In genomic region chr7:33933611-33934281, GRCh38 we compare ENCODE assay signal across 10 cellular contexts. TPM values are rescaled to one million over a fixed set of nuclear protein-coding genes. Genes with fewer than 3 reads are reported as not detected.
A peak's percentile ranks its signal among the peaks of the same experiment; 100 is the strongest.
DNase-seq lines count a peak whose midpoint lies in the region; ATAC-seq and TF ChIP-seq lines count a peak whose summit lies in the region.
"Had no signal": no experiment of that assay in that cellular context is flagged by ENCODE, and none has a peak within 500 bp of the region (broad histone marks: within the 10 kb centered on the region; RNA-seq: fewer than 3 reads in every experiment).

No MANE protein-coding gene starts in this region.

- CTCF ChIA-PET in Panc1 (lab: Charles Lee), result interaction anchor here (0.6 to 1.4 kb wide), 4 partner anchors 11 to 750 kb away, joined by 3 to 13 read pairs (median 5); no protein-coding TSS in a partner anchor

- H3K4me3 ChIP-seq in Panc1 (ENCODE audit: low read depth in 2 of 2, low read length in 2 of 2), result no peak overlapping the region
- H3K4me3 ChIP-seq in epithelial cell of esophagus (ENCODE audit: low read length), result no peak overlapping the region
- no peak overlapping the region for H3K4me3 ChIP-seq in psoas muscle
- no peak overlapping the region for H3K4me3 ChIP-seq in colonic mucosa

- H3K9me3 Mint-ChIP-seq in progenitor cell of endocrine pancreas (ENCODE audit: low read depth), result no peaks in the 10 kb centered on the region
- H3K9me3 Mint-ChIP-seq: activated B cell treated with CpG ODN at 0.5 μM for 24 hours, mesothelial cell of epicardium had no signal

- intact Hi-C loops in Panc1 (cut with micrococcal nuclease; ENCODE audit: unreplicated experiment), result loop anchor here (1.0 to 5.0 kb wide), 3 partner anchors 176 to 749 kb away; no protein-coding TSS in a partner anchor
- intact Hi-C loops in psoas muscle (cut with DNase I), result loop anchor here (2.0 to 10.0 kb wide), 4 partner anchors 177 to 749 kb away; no protein-coding TSS in a partner anchor
- intact Hi-C loops in colonic mucosa (cut with DNase I), result loop anchor here (10.0 kb wide), 2 partner anchors 179 to 749 kb away; no protein-coding TSS in a partner anchor

- no peak for TF ChIP-seq CTCF in Panc1 (IDR thresholded peaks at IDR 0.05)
- no peak for TF ChIP-seq CTCF in epithelial cell of esophagus (IDR thresholded peaks at IDR 0.05; ENCODE audit: insufficient read depth, low read depth, low read length, missing control alignments)
- no peak for TF ChIP-seq CTCF in psoas muscle (IDR thresholded peaks at IDR 0.05)
- no peak for TF ChIP-seq CTCF in colonic mucosa (IDR thresholded peaks at IDR 0.05)
- TF ChIP-seq CTCF in progenitor cell of endocrine pancreas (IDR thresholded peaks at IDR 0.05; ENCODE audit: unreplicated experiment), result no peak

- 63 to 81% (median 66%) methylated on average over 4 of the region's 4 CpGs for WGBS in psoas muscle, 3 donors

- DNase-seq in EH (ENCODE audit: low read depth) (peak; percentile 95), Panc1 (ENCODE audit: low read depth, low spot score) (peak; percentile 70), epithelial cell of esophagus (ENCODE audit: low read depth) (peak; percentile 93), psoas muscle (no peak), OCI-M2 (lab: John Stamatoyannopoulos, UW; ENCODE audit: unreplicated experiment) (no peak), colonic mucosa (no peak), progenitor cell of endocrine pancreas (ENCODE audit: low spot score, unreplicated experiment) (no peak)

- no peak overlapping the region for H3K9ac ChIP-seq in colonic mucosa (ENCODE audit: low read depth in 2 of 2, low read length in 2 of 2)

- H3K4me1 ChIP-seq in Panc1 (ENCODE audit: control insufficient read depth, insufficient read depth, low read length), result no peaks in the 10 kb centered on the region; the same call in 1 of the 2 replicates
- peaks cover 11% of the 10 kb centered on the region for H3K4me1 ChIP-seq in psoas muscle
- no peaks in the 10 kb centered on the region for H3K4me1 ChIP-seq in colonic mucosa

- H3K4me3 Mint-ChIP-seq in progenitor cell of endocrine pancreas (ENCODE audit: low read depth), result no peak overlapping the region
- H3K4me3 Mint-ChIP-seq: activated B cell treated with CpG ODN at 0.5 μM for 24 hours, mesothelial cell of epicardium had no signal

- no TSS peak for BruUV-seq in Panc1 (replicated peaks; lab: Mats Ljungman, UMichigan)

- no peaks in the 10 kb centered on the region for H3K9me3 ChIP-seq in Panc1 (ENCODE audit: control insufficient read depth, insufficient read depth, low read depth, low read length)
- H3K9me3 ChIP-seq in psoas muscle, result no peaks in the 10 kb centered on the region
- no peaks in the 10 kb centered on the region for H3K9me3 ChIP-seq in colonic mucosa

- no peaks in the 10 kb centered on the region for H3K4me1 Mint-ChIP-seq in progenitor cell of endocrine pancreas (ENCODE audit: low read depth)
- H3K4me1 Mint-ChIP-seq: activated B cell treated with CpG ODN at 0.5 μM for 24 hours had no signal

- ATAC-seq in Panc1, result no peak
- peak; percentile 41 to 61 (median 50) for ATAC-seq in psoas muscle
- no peak for ATAC-seq in GM19463 (IDR thresholded peaks at IDR 0.05; ENCODE audit: unreplicated experiment)

- H3K36me3 Mint-ChIP-seq in progenitor cell of endocrine pancreas (ENCODE audit: insufficient read depth), result no peaks in the 10 kb centered on the region
- H3K36me3 Mint-ChIP-seq: mesothelial cell of epicardium had no signal

- peaks cover 51% of the 10 kb centered on the region for H3K27me3 Mint-ChIP-seq in progenitor cell of endocrine pancreas

- no peak overlapping the region for H3K27ac Mint-ChIP-seq in progenitor cell of endocrine pancreas
- H3K27ac Mint-ChIP-seq: activated B cell treated with CpG ODN at 0.5 μM for 24 hours, mesothelial cell of epicardium had no signal

- POLR2A ChIA-PET in Panc1 (lab: Charles Lee), result no interaction called here

- H3K27ac ChIP-seq in Panc1 (ENCODE audit: low read length) (no peak overlapping the region), psoas muscle (no peak overlapping the region), colonic mucosa (no peak overlapping the region)

- H3K27me3 ChIP-seq in Panc1 (ENCODE audit: control insufficient read depth, insufficient read depth, low read length) (peaks cover 12% of the 10 kb centered on the region), psoas muscle (ENCODE audit: insufficient read depth in 3 of 3, low read length in 2 of 3) (no peaks in the 10 kb centered on the region), colonic mucosa (no peaks in the 10 kb centered on the region)

- in situ Hi-C loops in Panc1 (cut with HindIII; ENCODE audit: low pct_unique_long_range_greater_than_20kb, low sequenced_read_pairs), result no loop called here

- no peaks in the 10 kb centered on the region for H3K36me3 ChIP-seq in Panc1 (ENCODE audit: control insufficient read depth, insufficient read depth, low read length)
- no peaks in the 10 kb centered on the region for H3K36me3 ChIP-seq in psoas muscle (ENCODE audit: insufficient read depth in 1 of 2, low read depth in 1 of 2)
- no peaks in the 10 kb centered on the region for H3K36me3 ChIP-seq in colonic mucosa

RNA-seq across cellular contexts. Expression of gene BMPER, which starts 28.4 kb away (rescaled TPM):
- not detected for total RNA-seq in Panc1 (2021; ENCODE audit: unreplicated experiment)
- not detected for polyA plus RNA-seq in Panc1 (2012; ENCODE audit: insufficient read length)
- total RNA-seq in psoas muscle, result 1 to 10 TPM; 1.9 to 7.6 (median 2.6) TPM
- 1 to 10 TPM; 1.0 to 3.8 (median 1.6) TPM for polyA plus RNA-seq in psoas muscle
- 1 to 10 TPM in 1 of 2 donors, under 1 TPM in 1; 0.85 to 1.3 TPM for total RNA-seq in colonic mucosa
- total RNA-seq in progenitor cell of endocrine pancreas, result 0.36 and 0.69 TPM in 2 replicates
- total RNA-seq: activated B cell treated with CpG ODN at 0.5 μM for 24 hours had no signal

Comparison
In these comparisons a context has a peak if more than half of its experiments do, and no peak if none do; other contexts are left out.
1. DNase-seq: peak in EH (single experiment), Panc1 (single experiment) and epithelial cell of esophagus (single experiment); none in psoas muscle (0 of 2), OCI-M2 (single experiment), colonic mucosa (single experiment) and progenitor cell of endocrine pancreas (single experiment).
2. ATAC-seq: peak in psoas muscle (4 of 4); none in Panc1 (single experiment) and GM19463 (single experiment).